Comparison of ENCODE assay signal across 8 cellular contexts in the genomic region with DNA sequence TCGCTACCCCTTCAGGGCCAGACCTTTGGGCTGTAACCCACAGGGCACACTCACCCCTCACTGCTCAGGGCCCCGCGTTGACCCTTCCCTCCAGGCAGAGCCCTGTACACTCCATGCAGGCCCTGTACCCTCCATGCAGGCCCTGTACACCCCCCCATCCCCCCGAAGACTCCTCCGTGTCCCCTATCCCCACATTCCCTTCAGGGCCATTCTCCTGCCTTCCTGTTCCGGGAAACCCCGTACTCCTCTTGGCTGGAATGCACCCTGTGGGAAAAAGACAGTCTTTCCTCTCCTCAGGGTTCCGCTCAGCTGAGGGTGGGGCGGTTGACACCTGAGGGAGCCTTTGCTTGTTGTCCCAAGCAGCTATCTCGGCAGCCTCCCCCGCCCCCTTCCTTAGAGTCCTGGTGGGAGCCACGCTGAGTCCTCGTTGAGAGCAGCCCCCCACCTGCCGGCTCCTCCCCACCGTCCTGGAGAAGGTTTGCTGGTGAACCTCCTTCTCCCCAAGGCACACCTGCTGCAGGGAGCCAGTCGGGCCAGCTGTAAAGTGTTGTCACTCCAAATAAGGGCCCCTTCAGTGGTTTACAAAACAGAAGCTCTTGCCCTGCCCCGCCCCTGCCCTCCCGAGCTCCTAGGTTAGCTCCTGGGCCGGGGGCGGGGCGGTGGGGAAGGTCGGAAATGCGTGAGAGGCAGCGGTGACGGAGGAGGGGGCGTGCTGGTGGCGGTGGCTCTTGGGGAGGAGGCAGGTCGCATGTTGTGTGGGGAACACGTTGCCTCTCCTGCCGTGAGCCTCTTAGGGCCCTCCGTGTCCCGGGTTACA. TPM values are rescaled to one million over a fixed set of nuclear protein-coding genes. Genes with fewer than 3 reads are reported as not detected.
DNase-seq lines count a peak whose midpoint lies in the region; ATAC-seq and TF ChIP-seq lines count a peak whose summit lies in the region.

No MANE protein-coding gene starts in this region.

- H3K4me3 Mint-ChIP-seq in activated CD4-positive, alpha-beta T cell treated with anti-CD3 and anti-CD28 coated beads for 36 hours = peak overlapping the region; percentile 74
- peak overlapping the region; percentile 67 for H3K4me3 Mint-ChIP-seq in natural killer cell treated with Interleukin-12 subunit alpha and Interleukin-12 subunit beta and Interleukin-15 and Interleukin-18, amount 100 ng/mL, for 72 hours

- H3K4me1 ChIP-seq in HEK293 (ENCODE audit: control insufficient read depth, insufficient read depth, low read length) (peaks cover 6% of the 10 kb centered on the region; the same call in 1 of the 2 replicates), upper lobe of right lung (peaks cover 49% of the 10 kb centered on the region)

- TF ChIP-seq CTCF in HEK293 (tag by site-specific recombination; IDR thresholded peaks at IDR 0.05) (no peak), upper lobe of right lung (IDR thresholded peaks at IDR 0.05) (no peak)

- peak; percentile 74 for DNase-seq in activated CD4-positive, alpha-beta T cell treated with anti-CD3 and anti-CD28 coated beads for 36 hours
- DNase-seq in dermis blood vessel endothelial cell = peak; percentile 46
- no peak for DNase-seq in natural killer cell treated with Interleukin-12 subunit alpha and Interleukin-12 subunit beta and Interleukin-15 and Interleukin-18, amount 100 ng/mL, for 72 hours (ENCODE audit: low spot score)
- peak; percentile 70 for DNase-seq in upper lobe of right lung
- no peak for DNase-seq in SK-N-DZ (ENCODE audit: low spot score)

- no peaks in the 10 kb centered on the region for H3K9me3 Mint-ChIP-seq in activated CD4-positive, alpha-beta T cell treated with anti-CD3 and anti-CD28 coated beads for 36 hours (ENCODE audit: low read depth)
- no peaks in the 10 kb centered on the region for H3K9me3 Mint-ChIP-seq in natural killer cell treated with Interleukin-12 subunit alpha and Interleukin-12 subunit beta and Interleukin-15 and Interleukin-18, amount 100 ng/mL, for 72 hours

- peaks cover 28% of the 10 kb centered on the region for H3K4me1 Mint-ChIP-seq in activated CD4-positive, alpha-beta T cell treated with anti-CD3 and anti-CD28 coated beads for 36 hours
- peaks cover 5 to 7% of the 10 kb centered on the region in 2 donors for H3K4me1 Mint-ChIP-seq in natural killer cell treated with Interleukin-12 subunit alpha and Interleukin-12 subunit beta and Interleukin-15 and Interleukin-18, amount 100 ng/mL, for 72 hours (ENCODE audit: low read depth in 2 of 2)

- H3K4me3 ChIP-seq in HEK293 (ENCODE audit: low read depth, low read length) (peak overlapping the region; percentile 78), upper lobe of right lung (peak overlapping the region; percentile 69)

- peak; percentile 9 for ATAC-seq in activated CD4-positive, alpha-beta T cell treated with anti-CD3 and anti-CD28 coated beads for 36 hours
- no peak for ATAC-seq in natural killer cell treated with Interleukin-12 subunit alpha and Interleukin-12 subunit beta and Interleukin-15 and Interleukin-18, amount 100 ng/mL, for 72 hours
- ATAC-seq in upper lobe of right lung (no peak), GM18868 (IDR thresholded peaks at IDR 0.05; ENCODE audit: unreplicated experiment) (no peak), GM19395 (IDR thresholded peaks at IDR 0.05; ENCODE audit: unreplicated experiment) (no peak)

- no peaks in the 10 kb centered on the region for H3K27me3 ChIP-seq in upper lobe of right lung

- H3K27ac ChIP-seq in HEK293 (ENCODE audit: extremely low read depth, low read depth, low read length) = peak overlapping the region; percentile 75
- peak overlapping the region; percentile 84 for H3K27ac ChIP-seq in upper lobe of right lung

- H3K36me3 ChIP-seq in HEK293 (ENCODE audit: control insufficient read depth in 2 of 2, insufficient read depth in 1 of 2, low read length in 2 of 2) (no peaks in the 10 kb centered on the region), upper lobe of right lung (no peaks in the 10 kb centered on the region)

- CTCF ChIA-PET in HEK293 (lab: Yijun Ruan, JAX) = interaction anchor here (0.7 to 2.2 kb wide), 7 partner anchors 9 to 350 kb away, joined by 3 to 12 read pairs (median 4); no protein-coding TSS in a partner anchor
- CTCF ChIA-PET in activated CD4-positive, alpha-beta T cell treated with anti-CD3 and anti-CD28 coated beads for 36 hours (lab: Charles Lee) = interaction anchor here (0.7 to 1.3 kb wide), 3 partner anchors 13 to 133 kb away, joined by 3 to 4 read pairs (median 3); no protein-coding TSS in a partner anchor

- H3K27me3 Mint-ChIP-seq in activated CD4-positive, alpha-beta T cell treated with anti-CD3 and anti-CD28 coated beads for 36 hours = no peaks in the 10 kb centered on the region
- peaks cover 12 to 14% of the 10 kb centered on the region in 2 donors for H3K27me3 Mint-ChIP-seq in natural killer cell treated with Interleukin-12 subunit alpha and Interleukin-12 subunit beta and Interleukin-15 and Interleukin-18, amount 100 ng/mL, for 72 hours

- intact Hi-C loops in activated CD4-positive, alpha-beta T cell treated with anti-CD3 and anti-CD28 coated beads for 36 hours (cut with DNase I, micrococcal nuclease) = no loop called here
- intact Hi-C loops in upper lobe of right lung (cut with DNase I) = no loop called here

- H3K9me3 ChIP-seq in HEK293 (ENCODE audit: control insufficient read depth, insufficient read depth, low read depth, low read length) = no peaks in the 10 kb centered on the region
- H3K9me3 ChIP-seq in upper lobe of right lung = no peaks in the 10 kb centered on the region

- no peak overlapping the region for H3K27ac Mint-ChIP-seq in activated CD4-positive, alpha-beta T cell treated with anti-CD3 and anti-CD28 coated beads for 36 hours
- no peak overlapping the region for H3K27ac Mint-ChIP-seq in natural killer cell treated with Interleukin-12 subunit alpha and Interleukin-12 subunit beta and Interleukin-15 and Interleukin-18, amount 100 ng/mL, for 72 hours

- POLR2A ChIA-PET in HEK293 (lab: Yijun Ruan, JAX) = interaction anchor here (0.6 to 1.5 kb wide), 3 partner anchors 8 to 1429 kb away, joined by 3 to 11 read pairs (median 9); no protein-coding TSS in a partner anchor
- POLR2A ChIA-PET in activated CD4-positive, alpha-beta T cell treated with anti-CD3 and anti-CD28 coated beads for 36 hours (lab: Charles Lee) = no interaction called here

- no peaks in the 10 kb centered on the region for H3K36me3 Mint-ChIP-seq in activated CD4-positive, alpha-beta T cell treated with anti-CD3 and anti-CD28 coated beads for 36 hours (ENCODE audit: low read depth)
- no peaks in the 10 kb centered on the region for H3K36me3 Mint-ChIP-seq in natural killer cell treated with Interleukin-12 subunit alpha and Interleukin-12 subunit beta and Interleukin-15 and Interleukin-18, amount 100 ng/mL, for 72 hours

TF ChIP-seq in HEK293, 187 proteins besides CTCF, POLR2A, EP300 and RAD21 (continues in another document):
- peak; percentile 82 for TF ChIP-seq ZFHX2 (tag by site-specific recombination; conservative IDR thresholded peaks at IDR 0.05)
- TF ChIP-seq OSR2 (tag by site-specific recombination; IDR thresholded peaks at IDR 0.05) = peak; percentile 94
- TF ChIP-seq, protein P1, sequence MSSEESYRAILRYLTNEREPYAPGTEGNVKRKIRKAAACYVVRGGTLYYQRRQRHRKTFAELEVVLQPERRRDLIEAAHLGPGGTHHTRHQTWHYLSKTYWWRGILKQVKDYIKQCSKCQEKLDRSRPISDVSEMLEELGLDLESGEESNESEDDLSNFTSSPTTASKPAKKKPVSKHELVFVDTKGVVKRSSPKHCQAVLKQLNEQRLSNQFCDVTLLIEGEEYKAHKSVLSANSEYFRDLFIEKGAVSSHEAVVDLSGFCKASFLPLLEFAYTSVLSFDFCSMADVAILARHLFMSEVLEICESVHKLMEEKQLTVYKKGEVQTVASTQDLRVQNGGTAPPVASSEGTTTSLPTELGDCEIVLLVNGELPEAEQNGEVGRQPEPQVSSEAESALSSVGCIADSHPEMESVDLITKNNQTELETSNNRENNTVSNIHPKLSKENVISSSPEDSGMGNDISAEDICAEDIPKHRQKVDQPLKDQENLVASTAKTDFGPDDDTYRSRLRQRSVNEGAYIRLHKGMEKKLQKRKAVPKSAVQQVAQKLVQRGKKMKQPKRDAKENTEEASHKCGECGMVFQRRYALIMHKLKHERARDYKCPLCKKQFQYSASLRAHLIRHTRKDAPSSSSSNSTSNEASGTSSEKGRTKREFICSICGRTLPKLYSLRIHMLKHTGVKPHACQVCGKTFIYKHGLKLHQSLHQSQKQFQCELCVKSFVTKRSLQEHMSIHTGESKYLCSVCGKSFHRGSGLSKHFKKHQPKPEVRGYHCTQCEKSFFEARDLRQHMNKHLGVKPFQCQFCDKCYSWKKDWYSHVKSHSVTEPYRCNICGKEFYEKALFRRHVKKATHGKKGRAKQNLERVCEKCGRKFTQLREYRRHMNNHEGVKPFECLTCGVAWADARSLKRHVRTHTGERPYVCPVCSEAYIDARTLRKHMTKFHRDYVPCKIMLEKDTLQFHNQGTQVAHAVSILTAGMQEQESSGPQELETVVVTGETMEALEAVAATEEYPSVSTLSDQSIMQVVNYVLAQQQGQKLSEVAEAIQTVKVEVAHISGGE (tag by site-specific recombination; conservative IDR thresholded peaks at IDR 0.05; ENCODE audit: low read depth) = 0 out of 2 replicates have a peak, but pooled peaks have one; percentile 18

RNA-seq across cellular contexts. Expression of a gene that starts 1.4 kb away (rescaled TPM):
- total RNA-seq in activated CD4-positive, alpha-beta T cell treated with anti-CD3 and anti-CD28 coated beads for 36 hours = 10 to 100 TPM in 1 of 2 experiments, 1 to 10 TPM in 1; 7.3 to 13.2 TPM
- total RNA-seq in dermis blood vessel endothelial cell (80.8 and 87.2 TPM in 2 replicates), upper lobe of right lung (66.3 TPM)
- total RNA-seq in natural killer cell treated with Interleukin-12 subunit alpha and Interleukin-12 subunit beta and Interleukin-15 and Interleukin-18, amount 100 ng/mL, for 72 hours = 1 to 10 TPM in 1 of 2 donors, under 1 TPM in 1; 1.00 to 1.3 TPM
- polyA plus RNA-seq in SK-N-DZ (2014; cell fraction: cytosol; rRNA removed) = 19.1 and 24.7 TPM in 2 replicates
- polyA plus RNA-seq in SK-N-DZ (2014; cell fraction: nucleus; rRNA removed) = 24.0 and 25.2 TPM in 2 replicates

RNA-seq across cellular contexts. Expression of a gene that starts 33.3 kb away (rescaled TPM):
- 100 to 1,000 TPM; 349 to 533 TPM for total RNA-seq in activated CD4-positive, alpha-beta T cell treated with anti-CD3 and anti-CD28 coated beads for 36 hours
- total RNA-seq in dermis blood vessel endothelial cell (81.7 and 147 TPM in 2 replicates), upper lobe of right lung (458 TPM)
- 100 to 1,000 TPM; 242 to 309 TPM for total RNA-seq in natural killer cell treated with Interleukin-12 subunit alpha and Interleukin-12 subunit beta and Interleukin-15 and Interleukin-18, amount 100 ng/mL, for 72 hours
- polyA plus RNA-seq in SK-N-DZ (2014; cell fraction: cytosol; rRNA removed) = 197 and 209 TPM in 2 replicates
- polyA plus RNA-seq in SK-N-DZ (2014; cell fraction: nucleus; rRNA removed) = 168 and 213 TPM in 2 replicates

RNA-seq across cellular contexts. Expression of a gene that starts 40.2 kb away (rescaled TPM):
- total RNA-seq in activated CD4-positive, alpha-beta T cell treated with anti-CD3 and anti-CD28 coated beads for 36 hours = 10 to 100 TPM; 64.9 to 70.9 TPM
- total RNA-seq in dermis blood vessel endothelial cell (under 0.01 and 0.23 TPM in 2 replicates), upper lobe of right lung (18.6 TPM)
- total RNA-seq in natural killer cell treated with Interleukin-12 subunit alpha and Interleukin-12 subunit beta and Interleukin-15 and Interleukin-18, amount 100 ng/mL, for 72 hours = 10 to 100 TPM; 22.2 to 33.3 TPM
- 0.24 TPM in 1 of 2 replicates, not detected in the other for polyA plus RNA-seq in SK-N-DZ (2014; cell fraction: cytosol; rRNA removed)
- not detected in 2 replicates for polyA plus RNA-seq in SK-N-DZ (2014; cell fraction: nucleus; rRNA removed)

Comparison
In these comparisons a context has a peak if more than half of its experiments do, and no peak if none do; other contexts are left out.
1. DNase-seq: peak in activated CD4-positive, alpha-beta T cell treated with anti-CD3 and anti-CD28 coated beads for 36 hours (single experiment), dermis blood vessel endothelial cell (single experiment) and upper lobe of right lung (single experiment); none in natural killer cell treated with Interleukin-12 subunit alpha and Interleukin-12 subunit beta and Interleukin-15 and Interleukin-18, amount 100 ng/mL, for 72 hours (single experiment) and SK-N-DZ (single experiment).
2. RNA of a gene that starts 40.2 kb away (total RNA-seq): 64.9 to 70.9 TPM in activated CD4-positive, alpha-beta T cell treated with anti-CD3 and anti-CD28 coated beads for 36 hours, 22.2 to 33.3 TPM in natural killer cell treated with Interleukin-12 subunit alpha and Interleukin-12 subunit beta and Interleukin-15 and Interleukin-18, amount 100 ng/mL, for 72 hours and 18.6 TPM in upper lobe of right lung (single experiment); under 0.01 to 0.23 TPM in dermis blood vessel endothelial cell; every median in the first group is over 10 times any median in the second.